Comparison of ENCODE assay signal across 35 cellular contexts in genomic region chr3:108239082-108239481, GRCh38. TPM values are rescaled to one million over a fixed set of nuclear protein-coding genes. Genes with fewer than 3 reads are reported as not detected.
"Had no signal": no experiment of that assay in that cellular context is flagged by ENCODE, and none has a peak within 500 bp of the region (broad histone marks: within the 10 kb centered on the region; RNA-seq: fewer than 3 reads in every experiment).

No MANE protein-coding gene starts in this region.

- H3K9me3 Mint-ChIP-seq: endodermal cell, nephron had no signal

- H3K4me3 Mint-ChIP-seq: dendritic cell treated with granulocyte-macrophage colony-stimulating factor and Interleukin-4, amounts not matched to agents 40 ng/mL and 50 ng/mL, for 4 days; endodermal cell; memory B cell; naive thymus-derived CD4-positive, alpha-beta T cell; nephron; neural progenitor cell; stimulated activated effector memory CD8-positive, alpha-beta T cell treated with anti-CD3 and anti-CD28 coated beads, Interleukin-12 subunit alpha, Interleukin-12 subunit beta, amount 100 ng/mL, for 72 hours had no signal

- H3K36me3 ChIP-seq: esophagus muscularis mucosa, gastroesophageal sphincter, heart left ventricle, neural progenitor cell, prostate gland, right atrium auricular region, stomach, thyroid gland, vagina had no signal

- FAIRE-seq: kidney had no signal

- ATAC-seq: foreskin keratinocyte; gastroesophageal sphincter; heart left ventricle; left lobe of liver; naive thymus-derived CD4-positive, alpha-beta T cell; sciatic nerve; stimulated activated effector memory CD8-positive, alpha-beta T cell treated with anti-CD3 and anti-CD28 coated beads, Interleukin-12 subunit alpha, Interleukin-12 subunit beta, amount 100 ng/mL, for 72 hours had no signal

- H3K36me3 Mint-ChIP-seq: memory B cell; neural progenitor cell; stimulated activated effector memory CD8-positive, alpha-beta T cell treated with anti-CD3 and anti-CD28 coated beads, Interleukin-12 subunit alpha, Interleukin-12 subunit beta, amount 100 ng/mL, for 72 hours had no signal

- H3K4me2 ChIP-seq: hepatocyte, neural progenitor cell, smooth muscle cell had no signal

- H3K4me1 ChIP-seq: esophagus muscularis mucosa, foreskin keratinocyte, gastroesophageal sphincter, heart left ventricle, prostate gland, right atrium auricular region, stomach, thyroid gland, vagina had no signal

- H3K27me3 Mint-ChIP-seq: dendritic cell treated with granulocyte-macrophage colony-stimulating factor and Interleukin-4, amounts not matched to agents 40 ng/mL and 50 ng/mL, for 4 days; memory B cell; naive thymus-derived CD4-positive, alpha-beta T cell had no signal

- H3K4me3 ChIP-seq: esophagus muscularis mucosa, gastroesophageal sphincter, heart left ventricle, hepatocyte, lung, neural progenitor cell, prostate gland, right atrium auricular region, smooth muscle cell, stomach, thyroid gland, vagina had no signal

- H3K79me2 ChIP-seq: hepatocyte had no signal

- H3K27ac Mint-ChIP-seq: dendritic cell treated with granulocyte-macrophage colony-stimulating factor and Interleukin-4, amounts not matched to agents 40 ng/mL and 50 ng/mL, for 4 days; endodermal cell; memory B cell; naive thymus-derived CD4-positive, alpha-beta T cell; nephron; neural progenitor cell; stimulated activated effector memory CD8-positive, alpha-beta T cell treated with anti-CD3 and anti-CD28 coated beads, Interleukin-12 subunit alpha, Interleukin-12 subunit beta, amount 100 ng/mL, for 72 hours had no signal

- DNase-seq: effector CD8-positive, alpha-beta T cell; endodermal cell; foreskin keratinocyte; heart left ventricle; kidney; midbrain; naive thymus-derived CD4-positive, alpha-beta T cell; stimulated activated CD4-positive, alpha-beta T cell treated with anti-CD3 and anti-CD28 coated beads, Interleukin-12 subunit alpha, Interleukin-12 subunit beta, amount 100 ng/mL, for 4 hours; stimulated activated CD4-positive, alpha-beta T cell treated with anti-CD3 and anti-CD28 coated beads, Interleukin-1b, Interleukin-23, amount 100 ng/mL, for 48 hours; stimulated activated CD4-positive, alpha-beta T cell treated with anti-CD3 and anti-CD28 coated beads, Interleukin-4, amount 100 ng/mL, for 1 hour; stimulated activated naive CD4-positive, alpha-beta T cell treated with Interleukin-2 at 50 U/mL for 16 hours; stomach; thyroid gland; trophoblast cell had no signal

- H3K27ac ChIP-seq: epithelial cell of prostate, esophagus muscularis mucosa, foreskin keratinocyte, gastroesophageal sphincter, heart left ventricle, hepatocyte, neural progenitor cell, prostate gland, right atrium auricular region, stomach, thyroid gland, vagina had no signal

- H3K27me3 ChIP-seq: esophagus muscularis mucosa, foreskin keratinocyte, gastroesophageal sphincter, heart left ventricle, hepatocyte, neural progenitor cell, right atrium auricular region, stomach, thyroid gland, vagina had no signal

- H3K4me1 Mint-ChIP-seq: nephron; stimulated activated effector memory CD8-positive, alpha-beta T cell treated with anti-CD3 and anti-CD28 coated beads, Interleukin-12 subunit alpha, Interleukin-12 subunit beta, amount 100 ng/mL, for 72 hours had no signal

- H3K9ac ChIP-seq: neural progenitor cell had no signal

RNA-seq across cellular contexts. Expression of gene HHLA2, which starts 57.3 kb away (rescaled TPM):
- total RNA-seq: endodermal cell, esophagus muscularis mucosa, fibroblast of lung, foreskin keratinocyte, gastroesophageal sphincter, heart left ventricle, left lobe of liver, osteocyte, right atrium auricular region, smooth muscle cell, subcutaneous adipose tissue, temporal lobe, thyroid gland, ureter, vagina had no signal
- polyA plus RNA-seq: fibroblast of lung, foreskin keratinocyte, smooth muscle cell had no signal
